Comparison of ENCODE assay signal across 9 cellular contexts in genomic region chr16:1311738-1312458, GRCh38. TPM values are rescaled to one million over a fixed set of nuclear protein-coding genes. Genes with fewer than 3 reads are reported as not detected.
A peak's percentile ranks its signal among the peaks of the same experiment; 100 is the strongest.
DNase-seq lines count a peak whose midpoint lies in the region; ATAC-seq and TF ChIP-seq lines count a peak whose summit lies in the region.
"Had no signal": no experiment of that assay in that cellular context is flagged by ENCODE, and none has a peak within 500 bp of the region (broad histone marks: within the 10 kb centered on the region; RNA-seq: fewer than 3 reads in every experiment).

No MANE protein-coding gene starts in this region.

- H3K4me3 ChIP-seq in BLaER1 treated with 17β-estradiol and CSF1 and Interleukin-3, amounts not matched to agents 10 nM and 100 nM: peak overlapping the region; percentile 84 to 100 (median 98)
- peak overlapping the region; percentile 99 for H3K4me3 ChIP-seq in OCI-LY7 (ENCODE audit: low read depth, low read length, poor library complexity, severe bottlenecking)
- peak overlapping the region; percentile 72 for H3K4me3 ChIP-seq in epithelial cell of proximal tubule (ENCODE audit: low read depth, low read length)

- ATAC-seq in GM18505 (IDR thresholded peaks at IDR 0.05; ENCODE audit: unreplicated experiment): no peak
- no peak for ATAC-seq in left colon
- ATAC-seq in HG03520 (IDR thresholded peaks at IDR 0.05; ENCODE audit: unreplicated experiment): no peak

- DNase-seq in OCI-LY7 (ENCODE audit: low spot score): no peak
- DNase-seq in epithelial cell of proximal tubule (ENCODE audit: low read depth): no peak
- no peak for DNase-seq in left colon
- DNase-seq in putamen (ENCODE audit: low spot score): no peak
- DNase-seq: NCI-H526 treated with DMSO at 0.1 percent for 48 hours had no signal

- intact Hi-C loops in OCI-LY7 (cut with micrococcal nuclease; ENCODE audit: unreplicated experiment): no loop called here
- intact Hi-C loops in left colon (cut with DNase I, micrococcal nuclease): no loop called here

- H3K4me3 Mint-ChIP-seq in nephron: peak overlapping the region; percentile 92 to 100 (median 99)

- no TSS peak for BruUV-seq in OCI-LY7 (replicated peaks; lab: Mats Ljungman, UMichigan)

- H3K36me3 ChIP-seq in BLaER1 treated with 17β-estradiol and CSF1 and Interleukin-3, amounts not matched to agents 10 nM and 100 nM: peaks cover 52 to 66% (median 60%) of the 10 kb centered on the region in 11 experiments
- H3K36me3 ChIP-seq in OCI-LY7 (ENCODE audit: insufficient read depth, low read length): peaks cover 69% of the 10 kb centered on the region

- no peaks in the 10 kb centered on the region for H3K27me3 ChIP-seq in BLaER1 treated with 17β-estradiol and CSF1 and Interleukin-3, amounts not matched to agents 10 nM and 100 nM

- peaks cover 21 to 35% (median 27%) of the 10 kb centered on the region in 10 experiments for H3K4me1 ChIP-seq in BLaER1 treated with 17β-estradiol and CSF1 and Interleukin-3, amounts not matched to agents 10 nM and 100 nM
- H3K4me1 ChIP-seq in OCI-LY7 (ENCODE audit: insufficient read depth, low read length, poor library complexity, severe bottlenecking): peaks cover 14% of the 10 kb centered on the region

- peaks cover 59% of the 10 kb centered on the region for H3K79me2 ChIP-seq in OCI-LY7 (ENCODE audit: insufficient read depth, low read depth, low read length)

- peak overlapping the region in 2 of 3 experiments; percentile 98 to 99 for H3K27ac Mint-ChIP-seq in nephron

- H3K9me2 ChIP-seq in OCI-LY7 (ENCODE audit: insufficient read depth, low read length): no peaks in the 10 kb centered on the region

- peaks cover 71 to 73% (median 72%) of the 10 kb centered on the region in 11 experiments for H4K20me1 ChIP-seq in BLaER1 treated with 17β-estradiol and CSF1 and Interleukin-3, amounts not matched to agents 10 nM and 100 nM
- H4K20me1 ChIP-seq in OCI-LY7 (ENCODE audit: insufficient read depth, low read length): peaks cover 26% of the 10 kb centered on the region; the same call in 1 of the 2 replicates

- H2AFZ ChIP-seq in OCI-LY7 (ENCODE audit: low read length): no peak overlapping the region

- peak overlapping the region in 9 of 11 experiments; percentile 5 to 100 (median 100); a peak in 15 of 22 replicates for H3K27ac ChIP-seq in BLaER1 treated with 17β-estradiol and CSF1 and Interleukin-3, amounts not matched to agents 10 nM and 100 nM
- no peak overlapping the region for H3K27ac ChIP-seq in OCI-LY7 (ENCODE audit: low read depth, low read length, poor library complexity, severe bottlenecking)

- TF ChIP-seq POLR2A in GM18505 (IDR thresholded peaks at IDR 0.05; ENCODE audit: borderline replicate concordance, extremely low read depth, insufficient read depth, insufficient read length): no peak

- POLR2A ChIA-PET in OCI-LY7 (lab: Charles Lee): no interaction called here

- peak overlapping the region; percentile 99 to 100 (median 100) for H3K9ac ChIP-seq in BLaER1 treated with 17β-estradiol and CSF1 and Interleukin-3, amounts not matched to agents 10 nM and 100 nM

- no peaks in the 10 kb centered on the region for H3K9me3 Mint-ChIP-seq in nephron

- no peaks in the 10 kb centered on the region for H3K9me3 ChIP-seq in BLaER1 treated with 17β-estradiol and CSF1 and Interleukin-3, amounts not matched to agents 10 nM and 100 nM (replicated peaks in 1 of 11)
- no peaks in the 10 kb centered on the region; the same call in 1 of the 2 replicates for H3K9me3 ChIP-seq in OCI-LY7 (ENCODE audit: low read length)

- H3K4me1 Mint-ChIP-seq in nephron: peaks cover 22% of the 10 kb centered on the region

- peak overlapping the region; percentile 93 to 100 (median 98) for H3K4me2 ChIP-seq in BLaER1 treated with 17β-estradiol and CSF1 and Interleukin-3, amounts not matched to agents 10 nM and 100 nM
- H3K4me2 ChIP-seq in OCI-LY7 (ENCODE audit: low read length): peak overlapping the region; percentile 82

- peaks cover 21% of the 10 kb centered on the region for H3K36me3 Mint-ChIP-seq in nephron (ENCODE audit: low read depth)

- no peaks in the 10 kb centered on the region for H3K27me3 Mint-ChIP-seq in nephron (ENCODE audit: low read depth)

- CTCF ChIA-PET in OCI-LY7 (lab: Charles Lee; ENCODE audit: unreplicated experiment): interaction anchor here (0.5 kb wide), 1 partner anchor 331 kb away, joined by 3 read pairs; no protein-coding TSS in a partner anchor

- TF ChIP-seq CTCF in OCI-LY7 (conservative IDR thresholded peaks at IDR 0.05; ENCODE audit: low read length): no peak
- no peak for TF ChIP-seq CTCF in epithelial cell of proximal tubule (conservative IDR thresholded peaks at IDR 0.05; ENCODE audit: low read depth, low read length)
- TF ChIP-seq CTCF in nephron (IDR thresholded peaks at IDR 0.05; ENCODE audit: unreplicated experiment in 3 of 3): no peak

RNA-seq across cellular contexts. Expression of gene UBE2I, which starts 2.5 kb away (rescaled TPM):
- 122 and 126 TPM in 2 replicates for total RNA-seq in OCI-LY7 (2014; rRNA removed; shearing (Covaris generic))
- 323 and 349 TPM in 2 replicates for total RNA-seq in OCI-LY7 (2022)
- 97.0 and 112 TPM in 2 replicates for total RNA-seq in epithelial cell of proximal tubule
- 10 to 100 TPM; 76.6 to 87.1 TPM for total RNA-seq in left colon

RNA-seq across cellular contexts. Expression of gene BAIAP3, which starts 21.5 kb away (rescaled TPM):
- total RNA-seq in OCI-LY7 (2014; rRNA removed; shearing (Covaris generic)): 2.9 and 6.3 TPM in 2 replicates
- total RNA-seq in OCI-LY7 (2022) (2.4 and 3.2 TPM in 2 replicates), epithelial cell of proximal tubule (1.5 and 3.9 TPM in 2 replicates), left colon (10 to 100 TPM in 1 of 2 donors, 1 to 10 TPM in 1; 7.5 to 12.3 TPM)

RNA-seq across cellular contexts. Expression of gene TSR3, which starts 39.8 kb away (rescaled TPM):
- 75.8 and 99.4 TPM in 2 replicates for total RNA-seq in OCI-LY7 (2014; rRNA removed; shearing (Covaris generic))
- 43.5 and 47.2 TPM in 2 replicates for total RNA-seq in OCI-LY7 (2022)
- 123 and 157 TPM in 2 replicates for total RNA-seq in epithelial cell of proximal tubule
- 10 to 100 TPM; 50.7 to 54.4 TPM for total RNA-seq in left colon

RNA-seq across cellular contexts. Expression of gene GNPTG, which starts 39.8 kb away (rescaled TPM):
- 21.3 and 22.5 TPM in 2 replicates for total RNA-seq in OCI-LY7 (2014; rRNA removed; shearing (Covaris generic))
- total RNA-seq in OCI-LY7 (2022) (24.1 and 26.6 TPM in 2 replicates), epithelial cell of proximal tubule (38.3 and 63.9 TPM in 2 replicates), left colon (10 to 100 TPM; 57.6 to 61.8 TPM)

RNA-seq across cellular contexts. Expression of gene TPSD1, which starts 56.0 kb away (rescaled TPM):
- total RNA-seq in OCI-LY7 (2014; rRNA removed; shearing (Covaris generic)): not detected in 2 replicates
- total RNA-seq in OCI-LY7 (2022) (not detected in 2 replicates), epithelial cell of proximal tubule (not detected in 2 replicates), left colon (1 to 10 TPM in 1 of 2 donors, under 1 TPM in 1; 0.18 to 2.8 TPM)
